8 cellular contexts compared by ENCODE assay signal in genomic region chr7:100126931-100127865, GRCh38. TPM values are rescaled to one million over a fixed set of nuclear protein-coding genes. Genes with fewer than 3 reads are reported as not detected.
DNase-seq lines count a peak whose midpoint lies in the region; ATAC-seq and TF ChIP-seq lines count a peak whose summit lies in the region.

MBLAC1 (plus strand) TSS chr7:100126967; CDS start chr7:100127396, 429 bp downstream.

- H3K27me3 ChIP-seq in CD4-positive, alpha-beta T cell (ENCODE audit: control insufficient read depth, insufficient read depth, low read length): no peaks in the 10 kb centered on the region
- H3K27me3 ChIP-seq in effector memory CD4-positive, alpha-beta T cell (replicated peaks; ENCODE audit: control insufficient read depth, insufficient read depth, low read length, poor library complexity, severe bottlenecking): no peaks in the 10 kb centered on the region

- H3K4me3 ChIP-seq in effector memory CD4-positive, alpha-beta T cell (ENCODE audit: insufficient read depth, low read depth, low read length, poor library complexity, severe bottlenecking): peak within 1 kb of the TSS; percentile 69

- peaks cover 16% of the 10 kb centered on the region for H3K36me3 ChIP-seq in effector memory CD4-positive, alpha-beta T cell (ENCODE audit: control insufficient read depth, insufficient read depth, low read length)

- no peaks in the 10 kb centered on the region for H3K27me3 Mint-ChIP-seq in CD4-positive, alpha-beta T cell
- no peaks in the 10 kb centered on the region for H3K27me3 Mint-ChIP-seq in memory B cell

- peak; percentile 87 to 91 (median 90) for DNase-seq in CD4-positive, alpha-beta T cell
- DNase-seq in HT1080 (ENCODE audit: low read depth) (peak; percentile 73), memory B cell (ENCODE audit: low spot score in 2 of 2) (peak; percentile 90 to 94)
- peak; percentile 86 for DNase-seq in NK-92 treated with Interleukin-12 subunit alpha and Interleukin-12 subunit beta, amount 100 ng/mL, for 24 hours (lab: John Stamatoyannopoulos, UW)
- DNase-seq in activated CD8-positive, alpha-beta memory T cell treated with anti-CD3 and anti-CD28 coated beads for 4 hours (ENCODE audit: low read depth in 2 of 2): peak; percentile 80 to 81
- DNase-seq in effector memory CD4-positive, alpha-beta T cell: peak; percentile 85 to 88 (median 86)
- DNase-seq in stimulated activated CD4-positive, alpha-beta T cell treated with anti-CD3 and anti-CD28 coated beads, TNF-alpha, amount 100 ng/mL, for 48 hours (ENCODE audit: low read depth in 3 of 3): peak; percentile 80 to 91 (median 84)

- peaks cover 16% of the 10 kb centered on the region for H3K4me1 ChIP-seq in effector memory CD4-positive, alpha-beta T cell (ENCODE audit: control insufficient read depth, insufficient read depth, low read length, poor library complexity, severe bottlenecking)

- CTCF ChIA-PET in CD4-positive, alpha-beta T cell (lab: Charles Lee): interaction anchor here (1.1 to 1.3 kb wide), 2 partner anchors 26 to 50 kb away, joined by 3 to 5 read pairs; partner anchors contain the start of genes AP4M1, GPC2, MCM7 and STAG3

- no peaks in the 10 kb centered on the region for H3K9me3 ChIP-seq in CD4-positive, alpha-beta T cell (ENCODE audit: control insufficient read depth, low read length)
- no peaks in the 10 kb centered on the region for H3K9me3 ChIP-seq in effector memory CD4-positive, alpha-beta T cell (ENCODE audit: control insufficient read depth, low read length)

- ATAC-seq in CD4-positive, alpha-beta T cell (ENCODE audit: poor library complexity): peak; percentile 80
- ATAC-seq in GM19463 (IDR thresholded peaks at IDR 0.05; ENCODE audit: unreplicated experiment) (peak; percentile 60), memory B cell (ENCODE audit: low read depth) (peak; percentile 75)

- intact Hi-C loops in CD4-positive, alpha-beta T cell (cut with DNase I, micrococcal nuclease): loop anchor here (1.0 to 2.0 kb wide), 3 partner anchors 8 to 46 kb away; partner anchors contain the start of genes AP4M1 (in 2 of the 2), CNPY4 (in 2 of the 2), MCM7 (in 2 of the 2) and TAF6 (in 2 of the 2)

- peak within 1 kb of the TSS; percentile 100 for H3K27ac Mint-ChIP-seq in CD4-positive, alpha-beta T cell
- H3K27ac Mint-ChIP-seq in memory B cell: peak within 1 kb of the TSS; percentile 99

- H3K27ac ChIP-seq in CD4-positive, alpha-beta T cell (ENCODE audit: low read depth, low read length): peak within 1 kb of the TSS; percentile 96
- H3K27ac ChIP-seq in effector memory CD4-positive, alpha-beta T cell (ENCODE audit: insufficient read depth, low read length, poor library complexity, severe bottlenecking): peak within 1 kb of the TSS; percentile 92

- H3K9me3 Mint-ChIP-seq in CD4-positive, alpha-beta T cell: no peaks in the 10 kb centered on the region
- H3K9me3 Mint-ChIP-seq in memory B cell: no peaks in the 10 kb centered on the region

- no peak for TF ChIP-seq CTCF in CD4-positive, alpha-beta T cell (IDR thresholded peaks at IDR 0.05)

- POLR2A ChIA-PET in CD4-positive, alpha-beta T cell (lab: Charles Lee): interaction anchor here (0.6 to 3.3 kb wide), 27 partner anchors 11 to 547 kb away, joined by 3 to 58 read pairs (median 4); partner anchors contain the start of genes AP4M1, COPS6, LAMTOR4 and MCM7

- peak within 1 kb of the TSS; percentile 100 for H3K4me3 Mint-ChIP-seq in CD4-positive, alpha-beta T cell
- H3K4me3 Mint-ChIP-seq in memory B cell: peak within 1 kb of the TSS; percentile 100

- peaks cover 28% of the 10 kb centered on the region for H3K36me3 Mint-ChIP-seq in CD4-positive, alpha-beta T cell (ENCODE audit: low read depth)
- peaks cover 3% of the 10 kb centered on the region for H3K36me3 Mint-ChIP-seq in memory B cell

- H3K4me1 Mint-ChIP-seq in CD4-positive, alpha-beta T cell (ENCODE audit: low read depth): peaks cover 31% of the 10 kb centered on the region
- H3K4me1 Mint-ChIP-seq in memory B cell: peaks cover 20% of the 10 kb centered on the region

RNA-seq across cellular contexts. Expression of gene MBLAC1, which starts in this region (rescaled TPM):
- total RNA-seq in CD4-positive, alpha-beta T cell: 1 to 10 TPM; 3.7 to 4.4 TPM
- total RNA-seq in HT1080 (2014; rRNA removed; shearing (Covaris generic)): 1.6 and 2.6 TPM in 2 replicates
- polyA plus RNA-seq in HT1080 (2015; cell fraction: cytosol; rRNA removed): 2.7 and 3.8 TPM in 2 replicates
- 2.7 and 3.1 TPM in 2 replicates for polyA plus RNA-seq in HT1080 (2015; cell fraction: nucleus; rRNA removed)

Comparison
In these comparisons a context has a peak if more than half of its experiments do, and no peak if none do; other contexts are left out.
1. Peak in every context shown above with its lines: DNase-seq, ATAC-seq, H3K4me3 ChIP-seq and H3K27ac ChIP-seq.